ENCODE assay signal across 20 cellular contexts in genomic region chr9:136396219-136396515, GRCh38. TPM values are rescaled to one million over a fixed set of nuclear protein-coding genes. Genes with fewer than 3 reads are reported as not detected.
A peak's percentile ranks its signal among the peaks of the same experiment; 100 is the strongest.
DNase-seq lines count a peak whose midpoint lies in the region; ATAC-seq, FAIRE-seq and TF ChIP-seq lines count a peak whose summit lies in the region.
"Had no signal": no experiment of that assay in that cellular context is flagged by ENCODE, and none has a peak within 500 bp of the region (broad histone marks: within the 10 kb centered on the region; RNA-seq: fewer than 3 reads in every experiment).

No MANE protein-coding gene starts in this region.

- ATAC-seq in HepG2 (no peak), mucosa of descending colon (peak; percentile 3), GM18868 (IDR thresholded peaks at IDR 0.05; ENCODE audit: unreplicated experiment) (no peak)

- 0 out of 2 replicates have a peak, but pooled peaks cover 2% of the 10 kb centered on the region for H4K20me1 ChIP-seq in HepG2 (ENCODE audit: insufficient read depth, low read length)

- H3K27me3 ChIP-seq in liver (ENCODE audit: control insufficient read depth in 4 of 4, insufficient read depth in 4 of 4, low read length in 3 of 4) (no peaks in the 10 kb centered on the region), HepG2 (ENCODE audit: control insufficient read depth in 1 of 2, insufficient read depth in 2 of 2, low read length in 2 of 2) (no peaks in the 10 kb centered on the region)
- H3K27me3 ChIP-seq: BLaER1 had no signal

- intact Hi-C loops in HepG2 (cut with micrococcal nuclease; ENCODE audit: unreplicated experiment) (no loop called here), mucosa of descending colon (cut with DNase I, micrococcal nuclease) (no loop called here)

- TF ChIP-seq CTCF in liver (IDR thresholded peaks at IDR 0.05; ENCODE audit: low read depth, low read length, missing input control): no peak
- TF ChIP-seq CTCF in HepG2 (CRISPR knock-in tag; IDR thresholded peaks at IDR 0.05): no peak
- no peak for TF ChIP-seq CTCF in VCaP (conservative IDR thresholded peaks at IDR 0.05)
- no peak for TF ChIP-seq CTCF in mucosa of descending colon (IDR thresholded peaks at IDR 0.05)

- POLR2A ChIA-PET in HepG2 (lab: Yijun Ruan, JAX): no interaction called here

- H3K79me2 ChIP-seq in HepG2 (ENCODE audit: insufficient read depth, low read length): peaks cover 21% of the 10 kb centered on the region

- TF ChIP-seq EP300 in HepG2 (IDR thresholded peaks at IDR 0.05; ENCODE audit: low read depth in 2 of 2, low read length in 2 of 2) (no peak), HepG2 (CRISPR knock-in tag; IDR thresholded peaks at IDR 0.05; ENCODE audit: borderline replicate concordance) (no peak)

- 34% methylated on average over 4 of the region's 4 CpGs for WGBS in liver
- WGBS in HepG2 (ENCODE audit: low lambda C conversion rate): 93% methylated on average over 3 of the region's 4 CpGs

- no peak for FAIRE-seq in HepG2 (lab: Jason Lieb, UNC)
- FAIRE-seq: GM12892, H1, HTR-8/SVneo had no signal

- CTCF ChIA-PET in HepG2 (lab: Yijun Ruan, JAX; ENCODE audit: low intra/inter-chr PET ratio, low total read pairs): no interaction called here

- no peak for TF ChIP-seq RAD21 in liver (IDR thresholded peaks at IDR 0.05)
- no peak for TF ChIP-seq RAD21 in HepG2 (CRISPR knock-in tag; IDR thresholded peaks at IDR 0.05)

- H3K4me3 ChIP-seq in liver (ENCODE audit: low read depth in 1 of 3, low read length in 3 of 3) (no peak overlapping the region), HepG2 (replicated peaks in 1 of 3; ENCODE audit: insufficient read depth in 1 of 3, low read depth in 2 of 3, low read length in 3 of 3) (no peak overlapping the region), mucosa of descending colon (no peak overlapping the region)
- H3K4me3 ChIP-seq: BLaER1 had no signal

- H3K9ac ChIP-seq in liver (ENCODE audit: low read depth in 1 of 2, low read length in 2 of 2) (peak overlapping the region in 1 of 2 donors; percentile 71), HepG2 (ENCODE audit: insufficient read depth, low read depth, low read length) (no peak overlapping the region)
- H3K9ac ChIP-seq: BLaER1 had no signal

- H2AFZ ChIP-seq in HepG2 (ENCODE audit: low read length): no peak overlapping the region

- H3K9me3 ChIP-seq in liver (ENCODE audit: control insufficient read depth in 4 of 4, low read length in 3 of 4) (no peaks in the 10 kb centered on the region), HepG2 (ENCODE audit: low read length) (no peaks in the 10 kb centered on the region), mucosa of descending colon (no peaks in the 10 kb centered on the region)
- H3K9me3 ChIP-seq: BLaER1 had no signal

- no peak for TF ChIP-seq POLR2A in HepG2 (IDR thresholded peaks at IDR 0.05; ENCODE audit: insufficient read depth in 1 of 2, low read depth in 2 of 2, low read length in 2 of 2)

- peak overlapping the region; percentile 78 to 84 for H3K27ac ChIP-seq in liver (ENCODE audit: low read depth in 1 of 2, low read length in 2 of 2)
- H3K27ac ChIP-seq in HepG2 (ENCODE audit: extremely low read length, insufficient read depth, low read length): no peak overlapping the region
- peak overlapping the region; percentile 98 for H3K27ac ChIP-seq in VCaP
- H3K27ac ChIP-seq: BLaER1 had no signal

- peaks cover 0 to 35% (median 17%) of the 10 kb centered on the region in 4 donors for H3K36me3 ChIP-seq in liver (ENCODE audit: control insufficient read depth in 4 of 4, insufficient read depth in 3 of 4, low read depth in 1 of 4, low read length in 3 of 4)
- peaks cover 25 to 56% of the 10 kb centered on the region in 2 experiments; a peak in 4 of 5 replicates for H3K36me3 ChIP-seq in HepG2 (replicated peaks in 1 of 2; ENCODE audit: control insufficient read depth in 1 of 2, insufficient read depth in 2 of 2, low read length in 2 of 2)
- no peaks in the 10 kb centered on the region for H3K36me3 ChIP-seq in mucosa of descending colon (ENCODE audit: low read depth)

- in situ Hi-C loops in HepG2 (cut with HindIII; ENCODE audit: extremely low pct_ligation_motif_present, low pct_unique_long_range_greater_than_20kb): no loop called here

- no TSS peak for BruUV-seq in HepG2 (replicated peaks; lab: Mats Ljungman, UMichigan)

- no peak for DNase-seq in HepG2 (ENCODE audit: low spot score)
- no peak for DNase-seq in mucosa of descending colon
- no peak for DNase-seq in NCI-H2029 (lab: John Stamatoyannopoulos, UW)
- no peak for DNase-seq in GF-D8 (lab: John Stamatoyannopoulos, UW)
- no peak for DNase-seq in superior temporal gyrus (ENCODE audit: extremely low spot score)
- DNase-seq: 8988T; CD8-positive, alpha-beta memory T cell; COR-L47; DMS 273 treated with DMSO at 0.1 percent for 48 hours; DMS53; DND-41; EL; H9 had no signal

- peaks cover 10 to 53% (median 38%) of the 10 kb centered on the region in 4 donors for H3K4me1 ChIP-seq in liver (ENCODE audit: control insufficient read depth in 4 of 4, insufficient read depth in 4 of 4, low read length in 3 of 4)
- H3K4me1 ChIP-seq in HepG2 (ENCODE audit: insufficient read depth, low read length): peaks cover 20% of the 10 kb centered on the region
- peaks cover 20% of the 10 kb centered on the region for H3K4me1 ChIP-seq in mucosa of descending colon (ENCODE audit: low read depth)

- no peak overlapping the region for H3K4me2 ChIP-seq in HepG2 (ENCODE audit: low read depth, low read length)
- H3K4me2 ChIP-seq: BLaER1 had no signal

RNA-seq across cellular contexts. Expression of gene SNAPC4, which starts 3.8 kb away (rescaled TPM):
- 1 to 10 TPM; 2.3 to 4.2 TPM for total RNA-seq in liver
- 1 to 10 TPM in 1 of 2 donors, under 1 TPM in 1; 0.75 to 3.9 TPM for polyA plus RNA-seq in liver
- total RNA-seq in HepG2 (2016; rRNA removed; fragmentation: Illumina TruSeq; extraction: Trizol): 4.3 and 6.0 TPM in 2 replicates
- 0.51 and 0.88 TPM in 2 replicates for total RNA-seq in HepG2 (2016; cell fraction: cytosol; rRNA removed; fragmentation: Illumina TruSeq; extraction: Trizol; ENCODE audit: low read depth)
- total RNA-seq in HepG2 (2016; cell fraction: insoluble cytoplasmic fraction; rRNA removed; fragmentation: Illumina TruSeq; extraction: Trizol): 3.9 and 6.1 TPM in 2 replicates
- total RNA-seq in HepG2 (2016; cell fraction: membrane; rRNA removed; fragmentation: Illumina TruSeq; extraction: Trizol): 1.5 TPM in 2 replicates
- 7.0 and 9.4 TPM in 2 replicates for total RNA-seq in HepG2 (2016; cell fraction: nucleus; rRNA removed; fragmentation: Illumina TruSeq; extraction: Trizol)
- 2.0 and 3.3 TPM in 2 replicates for polyA plus RNA-seq in HepG2 (2011; rRNA removed)
- 1.0 and 1.7 TPM in 2 replicates for polyA plus RNA-seq in HepG2 (2011; cell fraction: cytosol; rRNA removed)
- 20.5 and 27.4 TPM in 2 replicates for polyA plus RNA-seq in HepG2 (2011; cell fraction: nucleus; rRNA removed)
- polyA plus RNA-seq in HepG2 (2012): 3.3 TPM in 2 replicates
- 0.61 and 0.67 TPM in 2 replicates for polyA plus RNA-seq in HepG2 (2016; cell fraction: cytosol; fragmentation: Illumina TruSeq; extraction: Trizol; ENCODE audit: low read depth)
- 3.3 and 4.8 TPM in 2 replicates for polyA plus RNA-seq in HepG2 (2016; cell fraction: insoluble cytoplasmic fraction; fragmentation: Illumina TruSeq; extraction: Trizol; ENCODE audit: low read depth)
- polyA plus RNA-seq in HepG2 (2016; cell fraction: membrane; fragmentation: Illumina TruSeq; extraction: Trizol; ENCODE audit: low read depth): 1.2 and 1.3 TPM in 2 replicates
- polyA plus RNA-seq in HepG2 (2016; cell fraction: nucleus; fragmentation: Illumina TruSeq; extraction: Trizol; ENCODE audit: insufficient read depth, low read depth): 37.0 and 38.1 TPM in 2 replicates
- polyA minus RNA-seq in HepG2 (2011; rRNA and poly(A)+ RNA removed; ENCODE audit: low replicate concordance): 1.5 and 5.2 TPM in 2 replicates
- polyA minus RNA-seq in HepG2 (2011; cell fraction: cytosol; rRNA and poly(A)+ RNA removed): 0.53 and 1.1 TPM in 2 replicates
- 6.3 and 6.8 TPM in 2 replicates for polyA minus RNA-seq in HepG2 (2011; cell fraction: nucleus; rRNA and poly(A)+ RNA removed)
- total RNA-seq in mucosa of descending colon: 1 to 10 TPM; 7.4 to 7.6 (median 7.6) TPM

RNA-seq across cellular contexts. Expression of gene ENTR1, which starts 14.2 kb away (rescaled TPM):
- total RNA-seq in liver (10 to 100 TPM; 11.0 to 25.6 TPM), HepG2 (2016; rRNA removed; fragmentation: Illumina TruSeq; extraction: Trizol) (56.6 and 76.4 TPM in 2 replicates), mucosa of descending colon (10 to 100 TPM; 27.8 to 47.6 (median 33.2) TPM)
- polyA plus RNA-seq in liver (10 to 100 TPM; 12.7 to 28.1 TPM), HepG2 (2011; rRNA removed) (70.1 and 84.2 TPM in 2 replicates)
- total RNA-seq in HepG2 (2016; cell fraction: cytosol; rRNA removed; fragmentation: Illumina TruSeq; extraction: Trizol; ENCODE audit: low read depth): 47.6 and 52.6 TPM in 2 replicates
- total RNA-seq in HepG2 (2016; cell fraction: insoluble cytoplasmic fraction; rRNA removed; fragmentation: Illumina TruSeq; extraction: Trizol): 51.9 and 75.7 TPM in 2 replicates
- total RNA-seq in HepG2 (2016; cell fraction: membrane; rRNA removed; fragmentation: Illumina TruSeq; extraction: Trizol): 90.1 and 92.9 TPM in 2 replicates
- total RNA-seq in HepG2 (2016; cell fraction: nucleus; rRNA removed; fragmentation: Illumina TruSeq; extraction: Trizol): 59.2 and 73.6 TPM in 2 replicates
- 35.5 and 40.6 TPM in 2 replicates for polyA plus RNA-seq in HepG2 (2011; cell fraction: cytosol; rRNA removed)
- 236 and 246 TPM in 2 replicates for polyA plus RNA-seq in HepG2 (2011; cell fraction: nucleus; rRNA removed)
- polyA plus RNA-seq in HepG2 (2012): 48.1 and 65.0 TPM in 2 replicates
- 47.0 and 48.8 TPM in 2 replicates for polyA plus RNA-seq in HepG2 (2016; cell fraction: cytosol; fragmentation: Illumina TruSeq; extraction: Trizol; ENCODE audit: low read depth)
- 57.5 and 58.8 TPM in 2 replicates for polyA plus RNA-seq in HepG2 (2016; cell fraction: insoluble cytoplasmic fraction; fragmentation: Illumina TruSeq; extraction: Trizol; ENCODE audit: low read depth)
- 70.9 TPM in 2 replicates for polyA plus RNA-seq in HepG2 (2016; cell fraction: membrane; fragmentation: Illumina TruSeq; extraction: Trizol; ENCODE audit: low read depth)
- 178 and 194 TPM in 2 replicates for polyA plus RNA-seq in HepG2 (2016; cell fraction: nucleus; fragmentation: Illumina TruSeq; extraction: Trizol; ENCODE audit: insufficient read depth, low read depth)
- polyA minus RNA-seq in HepG2 (2011; rRNA and poly(A)+ RNA removed; ENCODE audit: low replicate concordance): 57.8 and 122 TPM in 2 replicates
- 17.6 and 22.7 TPM in 2 replicates for polyA minus RNA-seq in HepG2 (2011; cell fraction: cytosol; rRNA and poly(A)+ RNA removed)
- polyA minus RNA-seq in HepG2 (2011; cell fraction: nucleus; rRNA and poly(A)+ RNA removed): 46.1 and 48.1 TPM in 2 replicates

RNA-seq across cellular contexts. Expression of gene PMPCA, which starts 14.3 kb away (rescaled TPM):
- total RNA-seq in liver: 10 to 100 TPM; 27.0 to 39.5 TPM
- 10 to 100 TPM; 43.7 to 75.6 TPM for polyA plus RNA-seq in liver
- total RNA-seq in HepG2 (2016; rRNA removed; fragmentation: Illumina TruSeq; extraction: Trizol): 75.7 and 88.4 TPM in 2 replicates
- 14.1 and 15.7 TPM in 2 replicates for total RNA-seq in HepG2 (2016; cell fraction: cytosol; rRNA removed; fragmentation: Illumina TruSeq; extraction: Trizol; ENCODE audit: low read depth)
- total RNA-seq in HepG2 (2016; cell fraction: insoluble cytoplasmic fraction; rRNA removed; fragmentation: Illumina TruSeq; extraction: Trizol): 70.5 and 92.4 TPM in 2 replicates
- 21.9 and 22.0 TPM in 2 replicates for total RNA-seq in HepG2 (2016; cell fraction: membrane; rRNA removed; fragmentation: Illumina TruSeq; extraction: Trizol)
- 58.2 and 62.3 TPM in 2 replicates for total RNA-seq in HepG2 (2016; cell fraction: nucleus; rRNA removed; fragmentation: Illumina TruSeq; extraction: Trizol)
- 70.2 and 80.2 TPM in 2 replicates for polyA plus RNA-seq in HepG2 (2011; rRNA removed)
- 44.9 and 55.2 TPM in 2 replicates for polyA plus RNA-seq in HepG2 (2011; cell fraction: cytosol; rRNA removed)
- 206 and 222 TPM in 2 replicates for polyA plus RNA-seq in HepG2 (2011; cell fraction: nucleus; rRNA removed)
- polyA plus RNA-seq in HepG2 (2012): 41.5 and 108 TPM in 2 replicates
- 10.1 and 10.7 TPM in 2 replicates for polyA plus RNA-seq in HepG2 (2016; cell fraction: cytosol; fragmentation: Illumina TruSeq; extraction: Trizol; ENCODE audit: low read depth)
- polyA plus RNA-seq in HepG2 (2016; cell fraction: insoluble cytoplasmic fraction; fragmentation: Illumina TruSeq; extraction: Trizol; ENCODE audit: low read depth): 86.9 and 90.6 TPM in 2 replicates
- polyA plus RNA-seq in HepG2 (2016; cell fraction: membrane; fragmentation: Illumina TruSeq; extraction: Trizol; ENCODE audit: low read depth): 13.3 and 15.7 TPM in 2 replicates
- 114 and 129 TPM in 2 replicates for polyA plus RNA-seq in HepG2 (2016; cell fraction: nucleus; fragmentation: Illumina TruSeq; extraction: Trizol; ENCODE audit: insufficient read depth, low read depth)
- 57.2 and 74.5 TPM in 2 replicates for polyA minus RNA-seq in HepG2 (2011; rRNA and poly(A)+ RNA removed; ENCODE audit: low replicate concordance)
- 22.3 and 23.8 TPM in 2 replicates for polyA minus RNA-seq in HepG2 (2011; cell fraction: cytosol; rRNA and poly(A)+ RNA removed)
- 42.0 and 54.2 TPM in 2 replicates for polyA minus RNA-seq in HepG2 (2011; cell fraction: nucleus; rRNA and poly(A)+ RNA removed)
- 10 to 100 TPM; 42.1 to 50.7 (median 45.1) TPM for total RNA-seq in mucosa of descending colon

RNA-seq across cellular contexts. Expression of gene CARD9, which starts 22.7 kb away (rescaled TPM):
- 1 to 10 TPM; 3.1 to 5.3 TPM for total RNA-seq in liver
- polyA plus RNA-seq in liver: 1 to 10 TPM in 1 of 2 donors, under 1 TPM in 1; 0.25 to 1.3 TPM
- 3.6 and 7.4 TPM in 2 replicates for total RNA-seq in HepG2 (2016; rRNA removed; fragmentation: Illumina TruSeq; extraction: Trizol)
- 2.1 TPM in 2 replicates for total RNA-seq in HepG2 (2016; cell fraction: cytosol; rRNA removed; fragmentation: Illumina TruSeq; extraction: Trizol; ENCODE audit: low read depth)
- total RNA-seq in HepG2 (2016; cell fraction: insoluble cytoplasmic fraction; rRNA removed; fragmentation: Illumina TruSeq; extraction: Trizol): 3.4 and 7.7 TPM in 2 replicates
- total RNA-seq in HepG2 (2016; cell fraction: membrane; rRNA removed; fragmentation: Illumina TruSeq; extraction: Trizol): 1.7 and 2.5 TPM in 2 replicates
- 7.9 and 8.9 TPM in 2 replicates for total RNA-seq in HepG2 (2016; cell fraction: nucleus; rRNA removed; fragmentation: Illumina TruSeq; extraction: Trizol)
- polyA plus RNA-seq in HepG2 (2011; rRNA removed): 3.3 and 7.2 TPM in 2 replicates
- polyA plus RNA-seq in HepG2 (2011; cell fraction: cytosol; rRNA removed): 1.3 and 2.2 TPM in 2 replicates
- 51.0 and 60.5 TPM in 2 replicates for polyA plus RNA-seq in HepG2 (2011; cell fraction: nucleus; rRNA removed)
- 2.6 and 4.5 TPM in 2 replicates for polyA plus RNA-seq in HepG2 (2012)
- 0.79 and 1.0 TPM in 2 replicates for polyA plus RNA-seq in HepG2 (2016; cell fraction: cytosol; fragmentation: Illumina TruSeq; extraction: Trizol; ENCODE audit: low read depth)
- polyA plus RNA-seq in HepG2 (2016; cell fraction: insoluble cytoplasmic fraction; fragmentation: Illumina TruSeq; extraction: Trizol; ENCODE audit: low read depth): 2.6 and 5.2 TPM in 2 replicates
- polyA plus RNA-seq in HepG2 (2016; cell fraction: membrane; fragmentation: Illumina TruSeq; extraction: Trizol; ENCODE audit: low read depth): 0.66 and 0.74 TPM in 2 replicates
- 23.4 and 24.3 TPM in 2 replicates for polyA plus RNA-seq in HepG2 (2016; cell fraction: nucleus; fragmentation: Illumina TruSeq; extraction: Trizol; ENCODE audit: insufficient read depth, low read depth)
- polyA minus RNA-seq in HepG2 (2011; rRNA and poly(A)+ RNA removed; ENCODE audit: low replicate concordance): 2.0 and 6.6 TPM in 2 replicates
- 0.62 and 0.99 TPM in 2 replicates for polyA minus RNA-seq in HepG2 (2011; cell fraction: cytosol; rRNA and poly(A)+ RNA removed)
- 8.3 and 8.4 TPM in 2 replicates for polyA minus RNA-seq in HepG2 (2011; cell fraction: nucleus; rRNA and poly(A)+ RNA removed)
- 1 to 10 TPM; 2.2 to 2.4 (median 2.2) TPM for total RNA-seq in mucosa of descending colon
- polyA plus RNA-seq: CD8-positive, alpha-beta memory T cell had no signal

RNA-seq across cellular contexts. Expression of gene DNLZ, which starts 32.6 kb away (rescaled TPM):
- 1 to 10 TPM; 2.0 to 2.9 TPM for total RNA-seq in liver
- 1 to 10 TPM; 6.2 to 7.1 TPM for polyA plus RNA-seq in liver
- total RNA-seq in HepG2 (2016; rRNA removed; fragmentation: Illumina TruSeq; extraction: Trizol): 5.4 and 8.0 TPM in 2 replicates
- 8.5 and 9.7 TPM in 2 replicates for total RNA-seq in HepG2 (2016; cell fraction: cytosol; rRNA removed; fragmentation: Illumina TruSeq; extraction: Trizol; ENCODE audit: low read depth)
- total RNA-seq in HepG2 (2016; cell fraction: insoluble cytoplasmic fraction; rRNA removed; fragmentation: Illumina TruSeq; extraction: Trizol): 5.7 and 10.6 TPM in 2 replicates
- 8.2 and 10.5 TPM in 2 replicates for total RNA-seq in HepG2 (2016; cell fraction: membrane; rRNA removed; fragmentation: Illumina TruSeq; extraction: Trizol)
- 2.7 and 3.8 TPM in 2 replicates for total RNA-seq in HepG2 (2016; cell fraction: nucleus; rRNA removed; fragmentation: Illumina TruSeq; extraction: Trizol)
- polyA plus RNA-seq in HepG2 (2011; rRNA removed): 3.4 and 4.5 TPM in 2 replicates
- 1.9 and 8.6 TPM in 2 replicates for polyA plus RNA-seq in HepG2 (2011; cell fraction: cytosol; rRNA removed)
- 4.9 and 10.5 TPM in 2 replicates for polyA plus RNA-seq in HepG2 (2011; cell fraction: nucleus; rRNA removed)
- 1.9 and 2.8 TPM in 2 replicates for polyA plus RNA-seq in HepG2 (2012)
- 8.4 and 8.5 TPM in 2 replicates for polyA plus RNA-seq in HepG2 (2016; cell fraction: cytosol; fragmentation: Illumina TruSeq; extraction: Trizol; ENCODE audit: low read depth)
- 4.0 and 5.1 TPM in 2 replicates for polyA plus RNA-seq in HepG2 (2016; cell fraction: insoluble cytoplasmic fraction; fragmentation: Illumina TruSeq; extraction: Trizol; ENCODE audit: low read depth)
- polyA plus RNA-seq in HepG2 (2016; cell fraction: membrane; fragmentation: Illumina TruSeq; extraction: Trizol; ENCODE audit: low read depth): 6.4 and 6.8 TPM in 2 replicates
- 5.5 and 7.2 TPM in 2 replicates for polyA plus RNA-seq in HepG2 (2016; cell fraction: nucleus; fragmentation: Illumina TruSeq; extraction: Trizol; ENCODE audit: insufficient read depth, low read depth)
- polyA minus RNA-seq in HepG2 (2011; rRNA and poly(A)+ RNA removed; ENCODE audit: low replicate concordance): 0.90 and 2.5 TPM in 2 replicates
- 1.3 TPM in 1 of 2 replicates, not detected in the other for polyA minus RNA-seq in HepG2 (2011; cell fraction: cytosol; rRNA and poly(A)+ RNA removed)
- polyA minus RNA-seq in HepG2 (2011; cell fraction: nucleus; rRNA and poly(A)+ RNA removed): 2.6 and 2.8 TPM in 2 replicates
- 10 to 100 TPM in 2 of 3 donors, 1 to 10 TPM in 1; 9.3 to 17.1 (median 10.8) TPM for total RNA-seq in mucosa of descending colon
